Comparison of ENCODE assay signal across 1 cellular context in the genomic region with DNA sequence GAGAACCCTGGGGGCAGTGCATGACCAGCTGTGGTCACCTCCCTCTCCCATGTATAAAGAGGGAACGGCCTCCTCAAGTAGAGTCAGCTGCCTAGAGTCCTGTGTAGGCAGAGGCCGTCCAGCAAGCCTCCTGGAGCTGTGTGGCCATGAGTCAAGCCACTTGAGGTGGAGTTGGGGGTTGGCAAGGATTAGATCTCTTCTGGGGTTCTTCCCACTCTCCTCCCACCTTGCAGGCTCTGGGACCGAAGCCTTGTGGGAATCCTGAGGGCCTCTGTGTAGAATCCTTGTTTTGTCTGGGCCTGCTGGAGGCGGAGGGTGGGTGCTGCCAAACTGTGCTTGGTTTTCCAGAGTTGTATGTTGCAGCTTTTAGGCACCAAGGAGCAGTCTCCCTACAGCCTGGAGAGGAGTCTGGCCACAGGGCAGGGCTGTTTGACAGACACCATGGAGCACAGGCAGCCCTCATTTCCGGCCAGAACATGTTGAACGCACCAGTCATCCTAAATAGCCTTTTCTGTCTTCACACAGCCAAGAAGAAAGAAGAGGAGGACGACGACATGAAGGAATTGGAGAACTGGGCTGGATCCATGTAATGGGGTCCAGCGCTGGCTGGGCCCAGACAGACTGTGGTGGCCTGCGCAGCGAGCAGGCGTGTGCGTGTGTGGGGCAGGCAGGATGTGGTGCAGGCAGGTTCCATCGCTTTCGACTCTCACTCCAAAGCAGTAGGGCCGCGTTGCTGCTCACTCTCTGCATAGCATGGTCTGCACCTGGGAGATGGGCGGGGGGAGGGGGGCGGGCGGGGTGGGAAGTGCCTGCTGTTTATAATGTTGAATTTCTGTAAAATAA.
TF ChIP-seq lines count a peak whose summit lies in the region.

No MANE protein-coding gene starts in this region.

TF ChIP-seq in SK-N-SH treated with all-trans-retinoic acid at 6 μM for 48 hours, 23 proteins besides CTCF, POLR2A, EP300 and RAD21 (continued from another document):
- TF ChIP-seq, protein P1, sequence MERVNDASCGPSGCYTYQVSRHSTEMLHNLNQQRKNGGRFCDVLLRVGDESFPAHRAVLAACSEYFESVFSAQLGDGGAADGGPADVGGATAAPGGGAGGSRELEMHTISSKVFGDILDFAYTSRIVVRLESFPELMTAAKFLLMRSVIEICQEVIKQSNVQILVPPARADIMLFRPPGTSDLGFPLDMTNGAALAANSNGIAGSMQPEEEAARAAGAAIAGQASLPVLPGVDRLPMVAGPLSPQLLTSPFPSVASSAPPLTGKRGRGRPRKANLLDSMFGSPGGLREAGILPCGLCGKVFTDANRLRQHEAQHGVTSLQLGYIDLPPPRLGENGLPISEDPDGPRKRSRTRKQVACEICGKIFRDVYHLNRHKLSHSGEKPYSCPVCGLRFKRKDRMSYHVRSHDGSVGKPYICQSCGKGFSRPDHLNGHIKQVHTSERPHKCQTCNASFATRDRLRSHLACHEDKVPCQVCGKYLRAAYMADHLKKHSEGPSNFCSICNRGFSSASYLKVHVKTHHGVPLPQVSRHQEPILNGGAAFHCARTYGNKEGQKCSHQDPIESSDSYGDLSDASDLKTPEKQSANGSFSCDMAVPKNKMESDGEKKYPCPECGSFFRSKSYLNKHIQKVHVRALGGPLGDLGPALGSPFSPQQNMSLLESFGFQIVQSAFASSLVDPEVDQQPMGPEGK (CRISPR knock-in tag; IDR thresholded peaks at IDR 0.05; ENCODE audit: borderline replicate concordance) = no peak
- TF ChIP-seq ZFP3 (CRISPR knock-in tag; IDR thresholded peaks at IDR 0.05) = no peak
- no peak for TF ChIP-seq PPARA (CRISPR knock-in tag; IDR thresholded peaks at IDR 0.05; ENCODE audit: borderline replicate concordance)
- TF ChIP-seq GLIS3 (CRISPR knock-in tag; IDR thresholded peaks at IDR 0.05) = no peak
- TF ChIP-seq ZNF565 (CRISPR knock-in tag; conservative IDR thresholded peaks at IDR 0.05; ENCODE audit: low read depth) = no peak
- TF ChIP-seq ZFP30 (CRISPR knock-in tag; IDR thresholded peaks at IDR 0.05) = no peak
- no peak for TF ChIP-seq SNAI2 (CRISPR knock-in tag; IDR thresholded peaks at IDR 0.05)
